ENCODE assay signal across 8 cellular contexts in the genomic region with DNA sequence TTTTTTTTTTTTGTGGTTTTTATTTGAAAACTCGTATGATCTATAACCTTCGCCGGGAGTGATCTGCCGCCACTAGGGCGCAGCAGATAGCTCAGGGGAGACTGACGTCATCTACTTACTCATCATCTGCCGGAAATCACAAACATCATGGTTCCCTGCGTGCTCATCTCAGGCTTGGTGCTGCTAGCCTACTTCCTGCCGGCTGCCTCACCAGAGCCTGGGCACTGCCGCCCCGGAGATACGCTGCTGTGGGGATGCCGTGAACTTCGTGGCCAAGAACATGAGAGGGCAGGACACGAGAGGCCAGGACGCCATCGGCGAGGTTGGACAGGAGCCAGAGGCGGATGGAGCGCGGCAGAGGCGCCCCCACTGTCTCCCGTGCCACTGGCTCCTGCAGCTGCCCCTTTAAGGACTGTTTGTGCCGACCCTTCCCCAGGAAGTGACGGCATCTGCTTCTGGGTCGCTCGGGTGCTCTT.
DNase-seq lines count a peak whose midpoint lies in the region; ATAC-seq and TF ChIP-seq lines count a peak whose summit lies in the region.

No MANE protein-coding gene starts in this region.

- no peak overlapping the region for H3K27ac ChIP-seq in stomach

- intact Hi-C loops in stomach (cut with DNase I; ENCODE audit: low total_unique reads), result no loop called here

- DNase-seq in GM12865 (ENCODE audit: low read depth) (peak; percentile 3), WTC11 (ENCODE audit: low spot score) (peak; percentile 62), foreskin melanocyte (peak; percentile 1), dermis blood vessel endothelial cell (no peak), stomach (no peak)

- H3K4me3 ChIP-seq in GM12865 (ENCODE audit: low read depth, low read length) (no peak overlapping the region), stomach (no peak overlapping the region)

- peaks cover 0 to 4% (median 0%) of the 10 kb centered on the region in 4 donors for H3K9me3 ChIP-seq in stomach

- no peaks in the 10 kb centered on the region for H3K36me3 ChIP-seq in stomach

- no peak for TF ChIP-seq POLR2A in stomach (IDR thresholded peaks at IDR 0.05)

- no peaks in the 10 kb centered on the region for H3K4me1 Mint-ChIP-seq in WTC11

- peak; percentile 72 for ATAC-seq in HG03354 (IDR thresholded peaks at IDR 0.05; ENCODE audit: poor library complexity, severe bottlenecking, unreplicated experiment)
- ATAC-seq in WTC11, result peak; percentile 88
- ATAC-seq in GM19324 (IDR thresholded peaks at IDR 0.05; ENCODE audit: low FRiP score, unreplicated experiment), result no peak
- no peak for ATAC-seq in GM18502 (IDR thresholded peaks at IDR 0.05; ENCODE audit: poor library complexity, unreplicated experiment)

- no peak for TF ChIP-seq EP300 in stomach (IDR thresholded peaks at IDR 0.05)

- POLR2A ChIA-PET in WTC11 (lab: Charles Lee), result no interaction called here

- peaks cover 4% of the 10 kb centered on the region for H3K9me3 Mint-ChIP-seq in WTC11

- H3K4me3 Mint-ChIP-seq in WTC11, result no peak overlapping the region

- CTCF ChIA-PET in WTC11 (lab: Charles Lee), result interaction anchor here (0.6 to 1.2 kb wide), 8 partner anchors 15 to 1028 kb away, joined by 3 to 5 read pairs (median 3); partner anchors contain the start of gene DOK6

- 80 to 84% (median 83%) methylated on average over 24 to 27 of the region's 27 CpGs for WGBS in stomach, 5 donors

- no peak overlapping the region for H3K27ac Mint-ChIP-seq in WTC11

- TF ChIP-seq CTCF in GM12865 (IDR thresholded peaks at IDR 0.05; ENCODE audit: insufficient read depth, low read depth, low read length, missing control alignments) (no peak), WTC11 (IDR thresholded peaks at IDR 0.05) (no peak; the same call in 1 of the 2 replicates), stomach (IDR thresholded peaks at IDR 0.05) (no peak)

- H3K36me3 Mint-ChIP-seq in WTC11, result no peaks in the 10 kb centered on the region

- no peaks in the 10 kb centered on the region for H3K27me3 ChIP-seq in stomach

- no peaks in the 10 kb centered on the region for H3K27me3 Mint-ChIP-seq in WTC11 (ENCODE audit: low read depth)

- no peaks in the 10 kb centered on the region for H3K4me1 ChIP-seq in stomach

TF ChIP-seq in WTC11, 78 proteins besides CTCF, POLR2A, EP300 and RAD21:
- no peak for TF ChIP-seq GTF2I (CRISPR knock-in tag; conservative IDR thresholded peaks at IDR 0.05)
- no peak for TF ChIP-seq JAZF1 (CRISPR knock-in tag; IDR thresholded peaks at IDR 0.05)
- no peak for TF ChIP-seq IRF2 (CRISPR knock-in tag; IDR thresholded peaks at IDR 0.05; ENCODE audit: borderline replicate concordance, low read depth)
- TF ChIP-seq, protein P1, sequence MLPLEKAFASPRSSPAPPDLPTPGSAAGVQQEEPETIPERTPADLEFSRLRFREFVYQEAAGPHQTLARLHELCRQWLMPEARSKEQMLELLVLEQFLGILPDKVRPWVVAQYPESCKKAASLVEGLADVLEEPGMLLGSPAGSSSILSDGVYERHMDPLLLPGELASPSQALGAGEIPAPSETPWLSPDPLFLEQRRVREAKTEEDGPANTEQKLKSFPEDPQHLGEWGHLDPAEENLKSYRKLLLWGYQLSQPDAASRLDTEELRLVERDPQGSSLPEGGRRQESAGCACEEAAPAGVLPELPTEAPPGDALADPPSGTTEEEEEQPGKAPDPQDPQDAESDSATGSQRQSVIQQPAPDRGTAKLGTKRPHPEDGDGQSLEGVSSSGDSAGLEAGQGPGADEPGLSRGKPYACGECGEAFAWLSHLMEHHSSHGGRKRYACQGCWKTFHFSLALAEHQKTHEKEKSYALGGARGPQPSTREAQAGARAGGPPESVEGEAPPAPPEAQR (CRISPR knock-in tag; IDR thresholded peaks at IDR 0.05), result no peak
- TF ChIP-seq FOXP1 (CRISPR knock-in tag; IDR thresholded peaks at IDR 0.05; ENCODE audit: borderline replicate concordance), result 0 out of 2 replicates have a peak, but pooled peaks have one; percentile 28
- TF ChIP-seq TEAD1 (CRISPR knock-in tag; IDR thresholded peaks at IDR 0.05), result no peak
- no peak for TF ChIP-seq CBFB (CRISPR knock-in tag; IDR thresholded peaks at IDR 0.05; ENCODE audit: low read depth)
- 0 out of 2 replicates have a peak, but pooled peaks have one; percentile 38 for TF ChIP-seq ZBTB21 (CRISPR knock-in tag; IDR thresholded peaks at IDR 0.05; ENCODE audit: borderline replicate concordance)

Comparison
In these comparisons a context has a peak if more than half of its experiments do, and no peak if none do; other contexts are left out.
1. DNase-seq: peak in GM12865 (single experiment), WTC11 (single experiment) and foreskin melanocyte (single experiment); none in dermis blood vessel endothelial cell (single experiment) and stomach (single experiment).
2. ATAC-seq: peak in HG03354 (single experiment) and WTC11 (single experiment); none in GM19324 (single experiment) and GM18502 (single experiment).